ENCODE assay signal across 8 cellular contexts in genomic region chr19:17075860-17076538, GRCh38. TPM values are rescaled to one million over a fixed set of nuclear protein-coding genes. Genes with fewer than 3 reads are reported as not detected.
A peak's percentile ranks its signal among the peaks of the same experiment; 100 is the strongest.
DNase-seq lines count a peak whose midpoint lies in the region; ATAC-seq, FAIRE-seq and TF ChIP-seq lines count a peak whose summit lies in the region.

No MANE protein-coding gene starts in this region.

- no peak overlapping the region for H2AFZ ChIP-seq in HepG2 (ENCODE audit: low read length)

- no peaks in the 10 kb centered on the region for H3K27me3 ChIP-seq in HL-60 (ENCODE audit: insufficient read depth, poor library complexity, severe bottlenecking)
- H3K27me3 ChIP-seq in bronchial epithelial cell (ENCODE audit: control insufficient read depth, insufficient read depth, low read length): no peaks in the 10 kb centered on the region
- H3K27me3 ChIP-seq in HepG2 (ENCODE audit: control insufficient read depth in 1 of 2, insufficient read depth in 2 of 2, low read length in 2 of 2): no peaks in the 10 kb centered on the region; a peak in 1 of 5 replicates

- in situ Hi-C loops in HepG2 (cut with HindIII; ENCODE audit: extremely low pct_ligation_motif_present, low pct_unique_long_range_greater_than_20kb): no loop called here

- H3K79me2 ChIP-seq in HepG2 (ENCODE audit: insufficient read depth, low read length): peaks cover 62% of the 10 kb centered on the region

- H3K4me2 ChIP-seq in HepG2 (ENCODE audit: low read depth, low read length): peak overlapping the region; percentile 94

- no peak for TF ChIP-seq POLR2A in HepG2 (IDR thresholded peaks at IDR 0.05; ENCODE audit: insufficient read depth in 1 of 2, low read depth in 2 of 2, low read length in 2 of 2)

- intact Hi-C loops in HepG2 (cut with micrococcal nuclease; ENCODE audit: unreplicated experiment): loop anchor here (5.0 kb wide), 1 partner anchor 61 kb away; no protein-coding TSS in a partner anchor

- H4K20me1 ChIP-seq in HepG2 (ENCODE audit: insufficient read depth, low read length): no peaks in the 10 kb centered on the region

- CTCF ChIA-PET in HepG2 (lab: Yijun Ruan, JAX; ENCODE audit: low intra/inter-chr PET ratio, low total read pairs): no interaction called here

- DNase-seq in AML-193 (lab: John Stamatoyannopoulos, UW) (peak; percentile 14 to 24), HL-60 (ENCODE audit: low read depth in 1 of 2, low spot score in 1 of 2) (peak; percentile 50 to 51), T-helper 9 cell (peak; percentile 44), bronchial epithelial cell (ENCODE audit: low read depth) (peak; percentile 10), HepG2 (ENCODE audit: low spot score) (no peak), DMS153 treated with DMSO at 0.1 percent for 48 hours (lab: John Stamatoyannopoulos, UW; ENCODE audit: unreplicated experiment) (no peak)
- peak; percentile 42 for DNase-seq in stimulated activated CD8-positive, alpha-beta memory T cell treated with anti-CD3 and anti-CD28 coated beads, Interleukin-12 subunit alpha, Interleukin-12 subunit beta, amount 100 ng/mL, for 4 hours (ENCODE audit: low read depth)

- H3K9ac ChIP-seq in HepG2 (ENCODE audit: insufficient read depth, low read depth, low read length): peak overlapping the region; percentile 77

- whole genome bisulfite sequencing in HepG2 (ENCODE audit: low lambda C conversion rate): under 1% methylated on average over 40 of the region's 44 CpGs

- TF ChIP-seq CTCF in HL-60 (IDR thresholded peaks at IDR 0.05; ENCODE audit: insufficient read depth, low read length): no peak
- no peak for TF ChIP-seq CTCF in bronchial epithelial cell (IDR thresholded peaks at IDR 0.05; ENCODE audit: insufficient read depth, low read length, severe bottlenecking)
- 0 out of 2 replicates have a peak, but pooled peaks have one; percentile 8 for TF ChIP-seq CTCF in HepG2 (CRISPR knock-in tag; IDR thresholded peaks at IDR 0.05)

- POLR2A ChIA-PET in HepG2 (lab: Yijun Ruan, JAX): interaction anchor here (1.1 to 1.5 kb wide), 2 partner anchors 151 to 191 kb away, joined by 3 to 6 read pairs; partner anchors contain the start of gene BABAM1

- H3K27ac ChIP-seq in HL-60 (replicated peaks): peak overlapping the region; percentile 78
- peak overlapping the region; percentile 42 for H3K27ac ChIP-seq in HepG2 (ENCODE audit: extremely low read length, insufficient read depth, low read length)

- H3K4me1 ChIP-seq in HepG2 (ENCODE audit: insufficient read depth, low read length): peaks cover 66% of the 10 kb centered on the region

- H3K4me3 ChIP-seq in HL-60 (replicated peaks; ENCODE audit: insufficient read depth, low read length) (peak overlapping the region; percentile 97), bronchial epithelial cell (ENCODE audit: low read depth, low read length) (peak overlapping the region; percentile 95), HepG2 (replicated peaks in 1 of 3; ENCODE audit: insufficient read depth in 1 of 3, low read depth in 2 of 3, low read length in 3 of 3) (peak overlapping the region; percentile 76 to 98 (median 87))

- FAIRE-seq in bronchial epithelial cell (lab: Jason Lieb, UNC) (no peak), HepG2 (lab: Jason Lieb, UNC) (no peak)

- no peak for TF ChIP-seq RAD21 in HepG2 (CRISPR knock-in tag; IDR thresholded peaks at IDR 0.05)

- TF ChIP-seq EP300 in HepG2 (IDR thresholded peaks at IDR 0.05; ENCODE audit: low read depth in 2 of 2, low read length in 2 of 2) (no peak), HepG2 (CRISPR knock-in tag; IDR thresholded peaks at IDR 0.05; ENCODE audit: borderline replicate concordance) (no peak)

- ATAC-seq in HepG2 (no peak), HG03354 (IDR thresholded peaks at IDR 0.05; ENCODE audit: poor library complexity, severe bottlenecking, unreplicated experiment) (no peak)

- H3K9me3 ChIP-seq in HepG2 (ENCODE audit: low read length): no peaks in the 10 kb centered on the region

- peaks cover 2% of the 10 kb centered on the region for H3K36me3 ChIP-seq in bronchial epithelial cell (ENCODE audit: control insufficient read depth, insufficient read depth, low read length)
- peaks cover 3 to 11% of the 10 kb centered on the region in 2 experiments; a peak in 2 of 5 replicates for H3K36me3 ChIP-seq in HepG2 (replicated peaks in 1 of 2; ENCODE audit: control insufficient read depth in 1 of 2, insufficient read depth in 2 of 2, low read length in 2 of 2)

- BruUV-seq in HepG2 (replicated peaks; lab: Mats Ljungman, UMichigan): no TSS peak

RNA-seq across cellular contexts. Expression of gene MYO9B, which starts 0.4 kb away (rescaled TPM):
- 15.5 and 21.9 TPM in 2 replicates for total RNA-seq in bronchial epithelial cell
- 14.1 and 18.0 TPM in 2 replicates for total RNA-seq in HepG2 (2016; rRNA removed; fragmentation: Illumina TruSeq; extraction: Trizol)
- 13.9 and 14.5 TPM in 2 replicates for total RNA-seq in HepG2 (2016; cell fraction: cytosol; rRNA removed; fragmentation: Illumina TruSeq; extraction: Trizol; ENCODE audit: low read depth)
- total RNA-seq in HepG2 (2016; cell fraction: insoluble cytoplasmic fraction; rRNA removed; fragmentation: Illumina TruSeq; extraction: Trizol): 10.1 and 18.6 TPM in 2 replicates
- 10.7 and 11.5 TPM in 2 replicates for total RNA-seq in HepG2 (2016; cell fraction: membrane; rRNA removed; fragmentation: Illumina TruSeq; extraction: Trizol)
- 22.1 and 24.4 TPM in 2 replicates for total RNA-seq in HepG2 (2016; cell fraction: nucleus; rRNA removed; fragmentation: Illumina TruSeq; extraction: Trizol)
- 18.3 and 23.4 TPM in 2 replicates for polyA plus RNA-seq in HepG2 (2011; rRNA removed)
- polyA plus RNA-seq in HepG2 (2011; cell fraction: cytosol; rRNA removed): 7.2 and 9.7 TPM in 2 replicates
- 169 and 196 TPM in 2 replicates for polyA plus RNA-seq in HepG2 (2011; cell fraction: nucleus; rRNA removed)
- polyA plus RNA-seq in HepG2 (2012): 15.6 and 21.8 TPM in 2 replicates
- 1.5 and 1.8 TPM in 2 replicates for polyA plus RNA-seq in HepG2 (2016; cell fraction: cytosol; fragmentation: Illumina TruSeq; extraction: Trizol; ENCODE audit: low read depth)
- polyA plus RNA-seq in HepG2 (2016; cell fraction: insoluble cytoplasmic fraction; fragmentation: Illumina TruSeq; extraction: Trizol; ENCODE audit: low read depth): 11.9 and 14.6 TPM in 2 replicates
- 3.6 and 3.7 TPM in 2 replicates for polyA plus RNA-seq in HepG2 (2016; cell fraction: membrane; fragmentation: Illumina TruSeq; extraction: Trizol; ENCODE audit: low read depth)
- 77.8 and 81.3 TPM in 2 replicates for polyA plus RNA-seq in HepG2 (2016; cell fraction: nucleus; fragmentation: Illumina TruSeq; extraction: Trizol; ENCODE audit: insufficient read depth, low read depth)
- polyA minus RNA-seq in HepG2 (2011; rRNA and poly(A)+ RNA removed; ENCODE audit: low replicate concordance): 28.0 and 67.0 TPM in 2 replicates
- polyA minus RNA-seq in HepG2 (2011; cell fraction: cytosol; rRNA and poly(A)+ RNA removed): 11.5 and 11.6 TPM in 2 replicates
- polyA minus RNA-seq in HepG2 (2011; cell fraction: nucleus; rRNA and poly(A)+ RNA removed): 37.3 and 38.0 TPM in 2 replicates

RNA-seq across cellular contexts. Expression of gene HAUS8, which starts 0.7 kb away (rescaled TPM):
- 1.3 and 1.7 TPM in 2 replicates for total RNA-seq in bronchial epithelial cell
- total RNA-seq in HepG2 (2016; rRNA removed; fragmentation: Illumina TruSeq; extraction: Trizol): 17.5 and 19.1 TPM in 2 replicates
- total RNA-seq in HepG2 (2016; cell fraction: cytosol; rRNA removed; fragmentation: Illumina TruSeq; extraction: Trizol; ENCODE audit: low read depth): 7.9 and 8.8 TPM in 2 replicates
- total RNA-seq in HepG2 (2016; cell fraction: insoluble cytoplasmic fraction; rRNA removed; fragmentation: Illumina TruSeq; extraction: Trizol): 17.4 and 19.5 TPM in 2 replicates
- total RNA-seq in HepG2 (2016; cell fraction: membrane; rRNA removed; fragmentation: Illumina TruSeq; extraction: Trizol): 10.4 and 12.6 TPM in 2 replicates
- total RNA-seq in HepG2 (2016; cell fraction: nucleus; rRNA removed; fragmentation: Illumina TruSeq; extraction: Trizol): 10.9 and 13.5 TPM in 2 replicates
- 7.1 and 7.8 TPM in 2 replicates for polyA plus RNA-seq in HepG2 (2011; rRNA removed)
- 4.3 and 7.7 TPM in 2 replicates for polyA plus RNA-seq in HepG2 (2011; cell fraction: cytosol; rRNA removed)
- polyA plus RNA-seq in HepG2 (2011; cell fraction: nucleus; rRNA removed): 9.4 and 9.9 TPM in 2 replicates
- 5.2 and 6.2 TPM in 2 replicates for polyA plus RNA-seq in HepG2 (2012)
- polyA plus RNA-seq in HepG2 (2016; cell fraction: cytosol; fragmentation: Illumina TruSeq; extraction: Trizol; ENCODE audit: low read depth): 4.1 and 4.3 TPM in 2 replicates
- 20.4 and 22.5 TPM in 2 replicates for polyA plus RNA-seq in HepG2 (2016; cell fraction: insoluble cytoplasmic fraction; fragmentation: Illumina TruSeq; extraction: Trizol; ENCODE audit: low read depth)
- polyA plus RNA-seq in HepG2 (2016; cell fraction: membrane; fragmentation: Illumina TruSeq; extraction: Trizol; ENCODE audit: low read depth): 5.6 and 9.6 TPM in 2 replicates
- 26.2 and 30.0 TPM in 2 replicates for polyA plus RNA-seq in HepG2 (2016; cell fraction: nucleus; fragmentation: Illumina TruSeq; extraction: Trizol; ENCODE audit: insufficient read depth, low read depth)
- polyA minus RNA-seq in HepG2 (2011; rRNA and poly(A)+ RNA removed; ENCODE audit: low replicate concordance): 6.4 and 32.7 TPM in 2 replicates
- 2.3 and 4.7 TPM in 2 replicates for polyA minus RNA-seq in HepG2 (2011; cell fraction: cytosol; rRNA and poly(A)+ RNA removed)
- 3.7 and 4.2 TPM in 2 replicates for polyA minus RNA-seq in HepG2 (2011; cell fraction: nucleus; rRNA and poly(A)+ RNA removed)

RNA-seq across cellular contexts. Expression of gene CPAMD8, which starts 49.4 kb away (rescaled TPM):
- total RNA-seq in bronchial epithelial cell (0.53 and 1.9 TPM in 2 replicates), HepG2 (2016; rRNA removed; fragmentation: Illumina TruSeq; extraction: Trizol) (0.28 and 0.29 TPM in 2 replicates)
- total RNA-seq in HepG2 (2016; cell fraction: cytosol; rRNA removed; fragmentation: Illumina TruSeq; extraction: Trizol; ENCODE audit: low read depth): not detected in 2 replicates
- 0.04 and 0.21 TPM in 2 replicates for total RNA-seq in HepG2 (2016; cell fraction: insoluble cytoplasmic fraction; rRNA removed; fragmentation: Illumina TruSeq; extraction: Trizol)
- not detected in 2 replicates for total RNA-seq in HepG2 (2016; cell fraction: membrane; rRNA removed; fragmentation: Illumina TruSeq; extraction: Trizol)
- 0.34 TPM in 2 replicates for total RNA-seq in HepG2 (2016; cell fraction: nucleus; rRNA removed; fragmentation: Illumina TruSeq; extraction: Trizol)
- polyA plus RNA-seq in HepG2 (2011; rRNA removed): 0.34 and 0.91 TPM in 2 replicates
- 0.21 and 0.35 TPM in 2 replicates for polyA plus RNA-seq in HepG2 (2011; cell fraction: cytosol; rRNA removed)
- polyA plus RNA-seq in HepG2 (2011; cell fraction: nucleus; rRNA removed): 1.6 and 2.5 TPM in 2 replicates
- polyA plus RNA-seq in HepG2 (2012): 0.12 and 0.71 TPM in 2 replicates
- polyA plus RNA-seq in HepG2 (2016; cell fraction: cytosol; fragmentation: Illumina TruSeq; extraction: Trizol; ENCODE audit: low read depth): 0.09 TPM in 1 of 2 replicates, not detected in the other
- 0.07 TPM in 1 of 2 replicates, not detected in the other for polyA plus RNA-seq in HepG2 (2016; cell fraction: insoluble cytoplasmic fraction; fragmentation: Illumina TruSeq; extraction: Trizol; ENCODE audit: low read depth)
- 0.26 TPM in 1 of 2 replicates, not detected in the other for polyA plus RNA-seq in HepG2 (2016; cell fraction: membrane; fragmentation: Illumina TruSeq; extraction: Trizol; ENCODE audit: low read depth)
- polyA plus RNA-seq in HepG2 (2016; cell fraction: nucleus; fragmentation: Illumina TruSeq; extraction: Trizol; ENCODE audit: insufficient read depth, low read depth): 0.14 and 0.48 TPM in 2 replicates
- 0.30 and 0.94 TPM in 2 replicates for polyA minus RNA-seq in HepG2 (2011; rRNA and poly(A)+ RNA removed; ENCODE audit: low replicate concordance)
- polyA minus RNA-seq in HepG2 (2011; cell fraction: cytosol; rRNA and poly(A)+ RNA removed): not detected in 2 replicates
- polyA minus RNA-seq in HepG2 (2011; cell fraction: nucleus; rRNA and poly(A)+ RNA removed): 0.26 and 1.4 TPM in 2 replicates

Comparison
In these comparisons a context has a peak if more than half of its experiments do, and no peak if none do; other contexts are left out.
1. DNase-seq: peak in AML-193 (2 of 2), HL-60 (2 of 2), T-helper 9 cell (single experiment), bronchial epithelial cell (single experiment) and stimulated activated CD8-positive, alpha-beta memory T cell treated with anti-CD3 and anti-CD28 coated beads, Interleukin-12 subunit alpha, Interleukin-12 subunit beta, amount 100 ng/mL, for 4 hours (single experiment); none in HepG2 (single experiment) and DMS153 treated with DMSO at 0.1 percent for 48 hours (single experiment).
2. Peak in every context shown above with its lines, with median percentiles within 50 percentile points of each other: H3K4me3 ChIP-seq.